ENCODE assay signal across 19 cellular contexts in genomic region chr10:132526676-132527075, GRCh38. TPM values are rescaled to one million over a fixed set of nuclear protein-coding genes. Genes with fewer than 3 reads are reported as not detected.
DNase-seq lines count a peak whose midpoint lies in the region; ATAC-seq, FAIRE-seq and TF ChIP-seq lines count a peak whose summit lies in the region.
"Had no signal": no experiment of that assay in that cellular context is flagged by ENCODE, and none has a peak within 500 bp of the region (broad histone marks: within the 10 kb centered on the region; RNA-seq: fewer than 3 reads in every experiment).

No MANE protein-coding gene starts in this region.

- H3K36me3 ChIP-seq in lower lobe of right lung, result no peaks in the 10 kb centered on the region
- H3K36me3 ChIP-seq: adrenal gland, BLaER1 had no signal

- H3K9me3 ChIP-seq in lower lobe of right lung, result peaks cover 4% of the 10 kb centered on the region

- DNase-seq in AG08395 (ENCODE audit: low spot score) (peak; percentile 88), HFFc6 (peak; percentile 87), coronary artery (ENCODE audit: low spot score) (peak; percentile 29), lower lobe of right lung (peak; percentile 17), frontal cortex (ENCODE audit: low spot score in 2 of 2) (no peak), NCI-H1694 treated with DMSO at 0.1 percent for 48 hours (lab: John Stamatoyannopoulos, UW) (no peak), NOMO-1 treated with DMSO at 0.1 percent for 48 hours (lab: John Stamatoyannopoulos, UW; ENCODE audit: unreplicated experiment) (no peak), NCI-H345 treated with DMSO at 0.1 percent for 48 hours (lab: John Stamatoyannopoulos, UW; ENCODE audit: unreplicated experiment) (no peak)
- DNase-seq: cortex of kidney, erythroblast, H9, NCI-H1092 treated with DMSO at 0.1 percent for 48 hours, nephron progenitor cell, SIG-M5, T-helper 9 cell had no signal

- no peak for ATAC-seq in lower lobe of right lung
- ATAC-seq: right cardiac atrium; stimulated activated effector memory CD8-positive, alpha-beta T cell treated with anti-CD3 and anti-CD28 coated beads, Interleukin-12 subunit alpha, Interleukin-12 subunit beta, amount 100 ng/mL, for 72 hours had no signal

- peaks cover 38% of the 10 kb centered on the region for H3K4me1 Mint-ChIP-seq in HFFc6 (ENCODE audit: low read depth)
- H3K4me1 Mint-ChIP-seq: stimulated activated effector memory CD8-positive, alpha-beta T cell treated with anti-CD3 and anti-CD28 coated beads, Interleukin-12 subunit alpha, Interleukin-12 subunit beta, amount 100 ng/mL, for 72 hours had no signal

- FAIRE-seq in frontal cortex (lab: Jason Lieb, UNC), result no peak

- H3K4me1 ChIP-seq in lower lobe of right lung, result peaks cover under 1% of the 10 kb centered on the region
- H3K4me1 ChIP-seq: adrenal gland had no signal

- intact Hi-C loops in lower lobe of right lung (cut with DNase I), result no loop called here

- H3K4me3 ChIP-seq in coronary artery (no peak overlapping the region), lower lobe of right lung (no peak overlapping the region)
- H3K4me3 ChIP-seq: adrenal gland, BLaER1 had no signal

- peaks cover 4% of the 10 kb centered on the region for H3K9me3 Mint-ChIP-seq in HFFc6

- no peak overlapping the region for H3K27ac ChIP-seq in coronary artery
- no peak overlapping the region for H3K27ac ChIP-seq in lower lobe of right lung
- H3K27ac ChIP-seq: adrenal gland, BLaER1 had no signal

- peaks cover 3% of the 10 kb centered on the region for H3K27me3 Mint-ChIP-seq in HFFc6 (ENCODE audit: insufficient read depth)

- no peak for TF ChIP-seq CTCF in HFFc6 (IDR thresholded peaks at IDR 0.05)
- no peak for TF ChIP-seq CTCF in coronary artery (IDR thresholded peaks at IDR 0.05)
- no peak for TF ChIP-seq CTCF in lower lobe of right lung (IDR thresholded peaks at IDR 0.05)

- peaks cover 21% of the 10 kb centered on the region for H3K36me3 Mint-ChIP-seq in HFFc6 (ENCODE audit: low read depth)
- H3K36me3 Mint-ChIP-seq: stimulated activated effector memory CD8-positive, alpha-beta T cell treated with anti-CD3 and anti-CD28 coated beads, Interleukin-12 subunit alpha, Interleukin-12 subunit beta, amount 100 ng/mL, for 72 hours had no signal

- H3K27ac Mint-ChIP-seq in HFFc6, result peak overlapping the region; percentile 77
- H3K27ac Mint-ChIP-seq: H9; nephron progenitor cell; stimulated activated effector memory CD8-positive, alpha-beta T cell treated with anti-CD3 and anti-CD28 coated beads, Interleukin-12 subunit alpha, Interleukin-12 subunit beta, amount 100 ng/mL, for 72 hours had no signal

- H3K27me3 ChIP-seq in lower lobe of right lung (ENCODE audit: low read depth), result peaks cover 4% of the 10 kb centered on the region
- H3K27me3 ChIP-seq: adrenal gland, BLaER1 had no signal

- H3K4me3 Mint-ChIP-seq in HFFc6, result peak overlapping the region; percentile 43
- H3K4me3 Mint-ChIP-seq: H9; nephron progenitor cell; stimulated activated effector memory CD8-positive, alpha-beta T cell treated with anti-CD3 and anti-CD28 coated beads, Interleukin-12 subunit alpha, Interleukin-12 subunit beta, amount 100 ng/mL, for 72 hours had no signal

RNA-seq across cellular contexts. Expression of gene INPP5A, which starts 10.9 kb away (rescaled TPM):
- 10 to 100 TPM; 58.9 to 64.6 (median 63.8) TPM for total RNA-seq in HFFc6 (2021; fragmentation: NEBNext Ultra II Directional; extraction: Animal tissue kit (Norgen Biotek cat#: 25700))
- total RNA-seq in lower lobe of right lung, result 34.1 TPM
- total RNA-seq in frontal cortex, result 38.7 TPM

Comparison
In these comparisons a context has a peak if more than half of its experiments do, and no peak if none do; other contexts are left out.
1. DNase-seq: peak in AG08395 (single experiment), HFFc6 (single experiment), coronary artery (single experiment) and lower lobe of right lung (single experiment); none in frontal cortex (0 of 2), NCI-H1694 treated with DMSO at 0.1 percent for 48 hours (single experiment), NOMO-1 treated with DMSO at 0.1 percent for 48 hours (single experiment) and NCI-H345 treated with DMSO at 0.1 percent for 48 hours (single experiment).